In the genomic region with DNA sequence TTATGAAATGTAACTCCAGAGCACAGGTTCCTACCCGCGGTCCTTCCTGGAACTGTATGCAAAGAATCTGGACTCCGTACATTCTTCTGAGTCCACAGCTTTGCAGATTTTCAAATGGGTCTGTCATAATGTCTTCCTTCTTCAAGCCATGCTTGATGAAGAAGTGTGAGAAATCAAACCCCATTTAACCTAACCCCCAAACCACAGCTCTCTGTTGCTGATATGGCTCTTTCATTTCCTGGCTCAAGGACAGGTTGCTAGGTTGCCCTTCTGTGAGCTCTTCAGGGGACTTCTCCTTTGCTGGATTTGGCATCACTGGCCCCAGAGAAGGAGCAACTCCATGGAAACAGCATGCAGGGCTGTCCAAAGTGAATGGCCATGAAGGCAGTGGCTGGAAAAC, we compare ENCODE assay signal across 8 cellular contexts. TPM values are rescaled to one million over a fixed set of nuclear protein-coding genes. Genes with fewer than 3 reads are reported as not detected.
DNase-seq lines count a peak whose midpoint lies in the region; ATAC-seq and TF ChIP-seq lines count a peak whose summit lies in the region.
"Not testable (repeated sequence)": the region's sequence is repeated elsewhere in the genome, so short reads cannot be mapped to it uniquely, and the experiment has no call there.

No MANE protein-coding gene starts in this region.

- not testable (repeated sequence) for DNase-seq in CD4-positive, alpha-beta T cell; endodermal cell
- peak; percentile 42 for DNase-seq in activated CD8-positive, alpha-beta memory T cell treated with anti-CD3 and anti-CD28 coated beads, Interleukin-2, amount 10 ng/mL, durations not matched to agents 7 days and 5 days

- not testable (repeated sequence) for H3K27ac ChIP-seq in CD4-positive, alpha-beta T cell (ENCODE audit: low read depth, low read length); endodermal cell (ENCODE audit: low read depth, low read length)
- H3K27ac ChIP-seq in KMS-11, result peak overlapping the region; percentile 82

- peak overlapping the region; percentile 90 for H3K4me2 ChIP-seq in KMS-11

- not testable (repeated sequence) for H3K9me3 Mint-ChIP-seq in CD4-positive, alpha-beta T cell; activated CD8-positive, alpha-beta memory T cell treated with anti-CD3 and anti-CD28 coated beads, Interleukin-2, amount 10 ng/mL, durations not matched to agents 7 days and 5 days (ENCODE audit: low read depth)
- H3K9me3 Mint-ChIP-seq in endodermal cell, result peaks cover 22% of the 10 kb centered on the region

- peak overlapping the region; percentile 45 for H3K4me3 Mint-ChIP-seq in CD4-positive, alpha-beta T cell
- H3K4me3 Mint-ChIP-seq in activated CD8-positive, alpha-beta memory T cell treated with anti-CD3 and anti-CD28 coated beads, Interleukin-2, amount 10 ng/mL, durations not matched to agents 7 days and 5 days, result peak overlapping the region; percentile 84
- H3K4me3 Mint-ChIP-seq in endodermal cell, result not testable (repeated sequence)

- not testable (repeated sequence) for H3K27ac Mint-ChIP-seq in CD4-positive, alpha-beta T cell; endodermal cell
- peak overlapping the region; percentile 92 for H3K27ac Mint-ChIP-seq in activated CD8-positive, alpha-beta memory T cell treated with anti-CD3 and anti-CD28 coated beads, Interleukin-2, amount 10 ng/mL, durations not matched to agents 7 days and 5 days

- not testable (repeated sequence) for H3K36me3 ChIP-seq in KMS-11 (ENCODE audit: insufficient read depth); endodermal cell (ENCODE audit: control insufficient read depth, insufficient read depth, low read length)

- peak overlapping the region; percentile 22; the same call in 1 of the 2 replicates for H2AFZ ChIP-seq in KMS-11 (ENCODE audit: low read depth)

- 90% methylated on average over 3 of the region's 3 CpGs; no CpG with 5 or more reads in 1 of the 2 experiments for WGBS in endodermal cell (ENCODE audit: insufficient coverage in 1 of 2, insufficient read length in 1 of 2), 2 experiments

- peaks cover 21% of the 10 kb centered on the region for H3K4me1 ChIP-seq in KMS-11 (ENCODE audit: low read depth, poor library complexity, severe bottlenecking)
- H3K4me1 ChIP-seq in endodermal cell (ENCODE audit: control insufficient read depth, insufficient read depth, low read length), result not testable (repeated sequence)

- H3K27me3 Mint-ChIP-seq in CD4-positive, alpha-beta T cell; activated CD8-positive, alpha-beta memory T cell treated with anti-CD3 and anti-CD28 coated beads, Interleukin-2, amount 10 ng/mL, durations not matched to agents 7 days and 5 days: not testable (repeated sequence)
- peaks cover 20% of the 10 kb centered on the region for H3K27me3 Mint-ChIP-seq in endodermal cell (ENCODE audit: insufficient read depth)

- not testable (repeated sequence) for ATAC-seq in CD4-positive, alpha-beta T cell (ENCODE audit: poor library complexity); activated CD8-positive, alpha-beta memory T cell treated with anti-CD3 and anti-CD28 coated beads, Interleukin-2, amount 10 ng/mL, durations not matched to agents 7 days and 5 days
- peak; percentile 57 for ATAC-seq in GM18519 (IDR thresholded peaks at IDR 0.05; ENCODE audit: low FRiP score, unreplicated experiment)
- ATAC-seq in GM19463 (IDR thresholded peaks at IDR 0.05; ENCODE audit: unreplicated experiment), result peak; percentile 34
- peak; percentile 36 for ATAC-seq in HG02642 (IDR thresholded peaks at IDR 0.05; ENCODE audit: poor library complexity, unreplicated experiment)
- ATAC-seq in HG03135 (IDR thresholded peaks at IDR 0.05; ENCODE audit: unreplicated experiment), result peak; percentile 56

- H3K9ac ChIP-seq in KMS-11, result peak overlapping the region; percentile 82; the same call in 1 of the 2 replicates
- not testable (repeated sequence) for H3K9ac ChIP-seq in endodermal cell (ENCODE audit: extremely low read depth, low read length, poor library complexity, severe bottlenecking)

- intact Hi-C loops in CD4-positive, alpha-beta T cell (cut with DNase I, micrococcal nuclease), result not testable (repeated sequence)

- H3K4me3 ChIP-seq in KMS-11 (IDR thresholded peaks at IDR 0.05; ENCODE audit: insufficient read depth, low read depth, low read length), result not testable (repeated sequence)
- H3K4me3 ChIP-seq in endodermal cell (ENCODE audit: low read length), result peak overlapping the region; percentile 85

- CTCF ChIA-PET in CD4-positive, alpha-beta T cell (lab: Charles Lee); activated CD8-positive, alpha-beta memory T cell treated with anti-CD3 and anti-CD28 coated beads, Interleukin-2, amount 10 ng/mL, durations not matched to agents 7 days and 5 days (lab: Charles Lee): not testable (repeated sequence)

- peaks cover 26% of the 10 kb centered on the region; the same call in 1 of the 2 replicates for H3K79me2 ChIP-seq in KMS-11 (ENCODE audit: insufficient read depth, low read depth)

- H4K20me1 ChIP-seq in KMS-11 (ENCODE audit: insufficient read depth), result not testable (repeated sequence)

- TF ChIP-seq CTCF in CD4-positive, alpha-beta T cell (IDR thresholded peaks at IDR 0.05); KMS-11 (conservative IDR thresholded peaks at IDR 0.05; ENCODE audit: low read depth, low read length); endodermal cell (conservative IDR thresholded peaks at IDR 0.05): not testable (repeated sequence)

- H3K9me3 ChIP-seq in CD4-positive, alpha-beta T cell (ENCODE audit: control insufficient read depth, low read length); endodermal cell (ENCODE audit: control insufficient read depth, low read length): not testable (repeated sequence)

- peaks cover 18% of the 10 kb centered on the region for H3K4me1 Mint-ChIP-seq in CD4-positive, alpha-beta T cell (ENCODE audit: low read depth)
- H3K4me1 Mint-ChIP-seq in activated CD8-positive, alpha-beta memory T cell treated with anti-CD3 and anti-CD28 coated beads, Interleukin-2, amount 10 ng/mL, durations not matched to agents 7 days and 5 days, result peaks cover 35% of the 10 kb centered on the region
- H3K4me1 Mint-ChIP-seq in endodermal cell, result not testable (repeated sequence)

- POLR2A ChIA-PET in CD4-positive, alpha-beta T cell (lab: Charles Lee), result interaction anchor here (2.9 kb wide), 1 partner anchor 236 kb away, joined by 15 read pairs; the partner anchor contains the start of gene SLC25A53

- H3K36me3 Mint-ChIP-seq in CD4-positive, alpha-beta T cell (ENCODE audit: low read depth), result peaks cover 11% of the 10 kb centered on the region
- H3K36me3 Mint-ChIP-seq in activated CD8-positive, alpha-beta memory T cell treated with anti-CD3 and anti-CD28 coated beads, Interleukin-2, amount 10 ng/mL, durations not matched to agents 7 days and 5 days; endodermal cell (ENCODE audit: low read depth): not testable (repeated sequence)

- not testable (repeated sequence) for H3K27me3 ChIP-seq in CD4-positive, alpha-beta T cell (ENCODE audit: control insufficient read depth, insufficient read depth, low read length); KMS-11 (ENCODE audit: insufficient read depth, low read depth); endodermal cell (ENCODE audit: control insufficient read depth, insufficient read depth, low read length, poor library complexity, severe bottlenecking)

RNA-seq across cellular contexts. Expression of gene TMSB15B, which starts 41.9 kb away (rescaled TPM):
- total RNA-seq in CD4-positive, alpha-beta T cell, result 1 to 10 TPM; 8.0 to 9.0 TPM
- total RNA-seq in activated CD8-positive, alpha-beta memory T cell treated with anti-CD3 and anti-CD28 coated beads, Interleukin-2, amount 10 ng/mL, durations not matched to agents 7 days and 5 days, result 10 to 100 TPM in 1 of 2 experiments, 1 to 10 TPM in 1; 9.3 to 10.5 TPM
- 10 to 100 TPM; 19.3 to 21.0 TPM for total RNA-seq in endodermal cell
- polyA plus RNA-seq in endodermal cell (2013, experiment 1 of 2), result 75.1 TPM
- 84.1 TPM for polyA plus RNA-seq in endodermal cell (2013, experiment 2 of 2)
